In genomic region chr17:44197107-44197506, GRCh38 we compare ENCODE assay signal across 14 cellular contexts. TPM values are rescaled to one million over a fixed set of nuclear protein-coding genes. Genes with fewer than 3 reads are reported as not detected.
DNase-seq lines count a peak whose midpoint lies in the region; ATAC-seq, FAIRE-seq and TF ChIP-seq lines count a peak whose summit lies in the region.
"Had no signal": no experiment of that assay in that cellular context is flagged by ENCODE, and none has a peak within 500 bp of the region (broad histone marks: within the 10 kb centered on the region; RNA-seq: fewer than 3 reads in every experiment).

No MANE protein-coding gene starts in this region.

- peak overlapping the region; percentile 83; the same call in 1 of the 3 replicates for H3K4me2 ChIP-seq in A549
- no peak overlapping the region for H3K4me2 ChIP-seq in H9 (ENCODE audit: insufficient read depth, insufficient read length, low read length)

- no peak overlapping the region for H2AFZ ChIP-seq in H9 (ENCODE audit: low read length)

- no peak for ATAC-seq in A549
- no peak for ATAC-seq in natural killer cell

- H3K23me2 ChIP-seq in H9 (ENCODE audit: insufficient read length, low read depth, low read length, poor library complexity, severe bottlenecking) = peaks cover 6% of the 10 kb centered on the region

- no peak overlapping the region for H2BK20ac ChIP-seq in H9 (ENCODE audit: low read depth, low read length, poor library complexity, severe bottlenecking)

- CTCF ChIA-PET in A549 (lab: Yijun Ruan, JAX) = interaction anchor here (1.0 to 7.8 kb wide), 3 partner anchors 8 to 134 kb away, joined by 4 to 61 read pairs (median 4); no protein-coding TSS in a partner anchor

- H3K23ac ChIP-seq in H9 (ENCODE audit: insufficient read length, low read depth, low read length) = no peak overlapping the region

- H3K36me3 Mint-ChIP-seq in H9 (ENCODE audit: insufficient read depth in 1 of 3, low read depth in 3 of 3) (peaks cover 24 to 57% (median 44%) of the 10 kb centered on the region in 3 experiments; a peak in 6 of 7 replicates), natural killer cell (no peaks in the 10 kb centered on the region)

- no peak overlapping the region for H3T11ph ChIP-seq in H9 (ENCODE audit: low read length)

- no peaks in the 10 kb centered on the region for H4K20me1 ChIP-seq in H9 (ENCODE audit: control insufficient read depth, insufficient read depth, insufficient read length)

- no peak for TF ChIP-seq EP300 in A549 (IDR thresholded peaks at IDR 0.05)

- no peak overlapping the region for H2BK5ac ChIP-seq in H9 (ENCODE audit: insufficient read length, low read length)

- no peak overlapping the region for H2BK120ac ChIP-seq in H9 (ENCODE audit: low read depth, low read length, poor library complexity, severe bottlenecking)

- H3K9me3 ChIP-seq in A549 = no peaks in the 10 kb centered on the region
- no peaks in the 10 kb centered on the region for H3K9me3 ChIP-seq in H9 (ENCODE audit: control insufficient read depth, low read depth, low read length)
- H3K9me3 ChIP-seq in ascending aorta = no peaks in the 10 kb centered on the region

- TF ChIP-seq POLR2A in A549 (IDR thresholded peaks at IDR 0.05; ENCODE audit: low read length) = no peak

- H3K4me3 ChIP-seq in A549 = no peak overlapping the region
- H3K4me3 ChIP-seq in ascending aorta = no peak overlapping the region

- H3K4me1 Mint-ChIP-seq in H9 (peaks cover 28 to 32% of the 10 kb centered on the region in 2 experiments), natural killer cell (peaks cover 17 to 40% of the 10 kb centered on the region in 2 donors)

- intact Hi-C loops in ascending aorta (cut with DNase I) (no loop called here), natural killer cell (cut with micrococcal nuclease) (no loop called here)

- no peak overlapping the region for H2BK12ac ChIP-seq in H9 (ENCODE audit: insufficient read length, low read depth, low read length)

- H3K27ac Mint-ChIP-seq in H9 (no peak overlapping the region; a peak in 1 of 7 replicates), natural killer cell (peak overlapping the region; percentile 56 to 84)

- H3K4ac ChIP-seq in H9 (ENCODE audit: low read depth, low read length) = no peak overlapping the region

- peak overlapping the region in 1 of 2 experiments; percentile 98; a peak in 3 of 6 replicates for H3K27ac ChIP-seq in A549
- H3K27ac ChIP-seq in H9 (ENCODE audit: insufficient read length, low read depth, low read length) = no peak overlapping the region
- H3K27ac ChIP-seq in ascending aorta = peak overlapping the region; percentile 98 to 100

- H2BK15ac ChIP-seq in H9 (ENCODE audit: low read depth, low read length) = no peak overlapping the region

- WGBS in A549 (ENCODE audit: missing lambda C conversion rate) = 97% methylated on average over 15 of the region's 15 CpGs
- no CpG with 5 or more reads among the region's 15 CpGs for WGBS in H9 (ENCODE audit: extremely low coverage, insufficient read length, low lambda C conversion rate)

- no peak overlapping the region for H4K5ac ChIP-seq in H9 (ENCODE audit: insufficient read length, low read depth, low read length)

- H3K4me3 Mint-ChIP-seq in H9 (peak overlapping the region; percentile 77 to 81; a peak in 3 of 5 replicates), natural killer cell (no peak overlapping the region)

- H3K79me1 ChIP-seq in H9 (ENCODE audit: insufficient read depth, low read depth, low read length, poor library complexity, severe bottlenecking) = no peaks in the 10 kb centered on the region

- H2AK5ac ChIP-seq in H9 (ENCODE audit: insufficient read length, low read length) = no peak overlapping the region

- H3K9ac ChIP-seq in H9 (ENCODE audit: extremely low read depth, insufficient read length, low read length) = no peak overlapping the region

- no peak for TF ChIP-seq RAD21 in A549 (conservative IDR thresholded peaks at IDR 0.05 in 1 of 2, IDR thresholded peaks at IDR 0.05 in 1 of 2)

- no peaks in the 10 kb centered on the region for H3K27me3 ChIP-seq in H9 (ENCODE audit: insufficient read depth, low read length)
- H3K27me3 ChIP-seq in ascending aorta = no peaks in the 10 kb centered on the region

- no peak for TF ChIP-seq CTCF in A549 (IDR thresholded peaks at IDR 0.05)
- TF ChIP-seq CTCF in H9 (conservative IDR thresholded peaks at IDR 0.05) = no peak
- no peak for TF ChIP-seq CTCF in ascending aorta (IDR thresholded peaks at IDR 0.05)
- TF ChIP-seq CTCF in natural killer cell (IDR thresholded peaks at IDR 0.05) = no peak

- no peak overlapping the region for H3K56ac ChIP-seq in H9 (ENCODE audit: insufficient read length, low read depth, low read length)

- POLR2A ChIA-PET in A549 (lab: Yijun Ruan, JAX) = interaction anchor here (4.2 kb wide), 1 partner anchor 11 kb away, joined by 28 read pairs; the partner anchor contains the start of gene TMUB2

- no peak for DNase-seq in A549 (ENCODE audit: low read depth in 1 of 2, low spot score in 1 of 2)
- DNase-seq in H9 = no peak
- no peak for DNase-seq in ascending aorta (ENCODE audit: low spot score in 2 of 2)
- DNase-seq in natural killer cell = no peak
- DNase-seq in NCI-H446 treated with DMSO at 0.1 percent for 48 hours (lab: John Stamatoyannopoulos, UW) = no peak
- DNase-seq in stimulated activated naive CD4-positive, alpha-beta T cell treated with Interleukin-2 at 50 U/mL for 16 hours (lab: John Stamatoyannopoulos, UW) = no peak
- DNase-seq in central memory CD4-positive, alpha-beta T cell = no peak
- no peak for DNase-seq in SW480 (ENCODE audit: low spot score)
- DNase-seq: activated CD4-positive, alpha-beta T cell treated with anti-CD3 and anti-CD28 coated beads, Interleukin-2, amount 50 U/mL, for 1 hour; amygdala; effector CD8-positive, alpha-beta T cell; NCI-H1930; occipital lobe had no signal

- H3K4me1 ChIP-seq in A549 = peaks cover 23% of the 10 kb centered on the region
- 0 out of 2 replicates have a peak, but pooled peaks cover 2% of the 10 kb centered on the region for H3K4me1 ChIP-seq in H9 (ENCODE audit: insufficient read depth, low read length)
- peaks cover 0 to 23% of the 10 kb centered on the region in 2 donors for H3K4me1 ChIP-seq in ascending aorta

- no peak overlapping the region for H4K91ac ChIP-seq in H9 (ENCODE audit: insufficient read length, low read depth, low read length)

- H3K9me3 Mint-ChIP-seq in H9 (no peaks in the 10 kb centered on the region), natural killer cell (no peaks in the 10 kb centered on the region)
- H3K9me3 Mint-ChIP-seq: CD14-positive monocyte had no signal

- H3K79me2 ChIP-seq in H9 (ENCODE audit: insufficient read depth, low read length) = peaks cover 4% of the 10 kb centered on the region; the same call in 1 of the 2 replicates

- no peaks in the 10 kb centered on the region; the same call in 1 of the 2 replicates for H3K27me3 Mint-ChIP-seq in H9 (ENCODE audit: low read depth)
- H3K27me3 Mint-ChIP-seq in natural killer cell (ENCODE audit: low read depth in 2 of 2) = no peaks in the 10 kb centered on the region

- peaks cover 40 to 48% of the 10 kb centered on the region in 2 donors for H3K36me3 ChIP-seq in ascending aorta

- FAIRE-seq in A549 (lab: Jason Lieb, UNC) = no peak

- H3K18ac ChIP-seq in H9 (ENCODE audit: insufficient read length, low read depth, low read length) = no peak overlapping the region

- H4K8ac ChIP-seq in H9 (replicated peaks; ENCODE audit: insufficient read length, low read depth, low read length) = no peak overlapping the region

- no peak overlapping the region for H3K14ac ChIP-seq in H9 (ENCODE audit: insufficient read depth, low read length)

TF ChIP-seq in A549, 52 proteins besides CTCF, POLR2A, EP300 and RAD21 (continues in another document):
- no peak for TF ChIP-seq CEBPB (IDR thresholded peaks at IDR 0.05)

RNA-seq across cellular contexts. Expression of gene ATXN7L3, which starts 2.6 kb away (rescaled TPM):
- polyA plus RNA-seq in A549 (2011; rRNA removed) = 65.7 and 72.7 TPM in 2 replicates
- polyA plus RNA-seq in A549 (2012; cell fraction: cytosol; rRNA removed) = 39.3 and 52.4 TPM in 2 replicates
- 84.7 and 105 TPM in 2 replicates for polyA plus RNA-seq in A549 (2012; cell fraction: nucleus; rRNA removed)
- 54.0 to 66.2 TPM (median 60.5 TPM) in 3 replicates for polyA plus RNA-seq in A549 (2017; fragmentation: RNase III; extraction: RNeasy Plus Mini Kit Qiagen cat#74134 plus additional on column Dnase treatment)
- 67.2 and 79.1 TPM in 2 replicates for polyA minus RNA-seq in A549 (2011; rRNA and poly(A)+ RNA removed)
- total RNA-seq in H9 (2021) = 125 and 134 TPM in 2 replicates
- 62.8 TPM for total RNA-seq in ascending aorta
- 100 to 1,000 TPM in 2 of 3 donors, 10 to 100 TPM in 1; 87.6 to 112 (median 109) TPM for total RNA-seq in natural killer cell

RNA-seq across cellular contexts. Expression of gene TMUB2, which starts 10.3 kb away (rescaled TPM):
- polyA plus RNA-seq in A549 (2011; rRNA removed) = 36.2 and 43.3 TPM in 2 replicates
- polyA plus RNA-seq in A549 (2012; cell fraction: cytosol; rRNA removed) = 37.3 and 45.4 TPM in 2 replicates
- polyA plus RNA-seq in A549 (2012; cell fraction: nucleus; rRNA removed) = 104 and 115 TPM in 2 replicates
- 37.6 to 44.4 TPM (median 42.0 TPM) in 3 replicates for polyA plus RNA-seq in A549 (2017; fragmentation: RNase III; extraction: RNeasy Plus Mini Kit Qiagen cat#74134 plus additional on column Dnase treatment)
- 29.9 and 32.2 TPM in 2 replicates for polyA minus RNA-seq in A549 (2011; rRNA and poly(A)+ RNA removed)
- 20.6 and 22.9 TPM in 2 replicates for total RNA-seq in H9 (2021)
- total RNA-seq in ascending aorta = 27.9 TPM
- 10 to 100 TPM; 40.4 to 48.2 (median 41.0) TPM for total RNA-seq in natural killer cell

RNA-seq across cellular contexts. Expression of gene UBTF, which starts 22.4 kb away (rescaled TPM):
- polyA plus RNA-seq in A549 (2011; rRNA removed) (39.8 and 44.0 TPM in 2 replicates), A549 (2017; fragmentation: RNase III; extraction: RNeasy Plus Mini Kit Qiagen cat#74134 plus additional on column Dnase treatment) (75.0 to 76.2 TPM (median 75.5 TPM) in 3 replicates)
- 37.0 and 41.6 TPM in 2 replicates for polyA plus RNA-seq in A549 (2012; cell fraction: cytosol; rRNA removed)
- 36.1 and 47.3 TPM in 2 replicates for polyA plus RNA-seq in A549 (2012; cell fraction: nucleus; rRNA removed)
- 28.2 and 29.7 TPM in 2 replicates for polyA minus RNA-seq in A549 (2011; rRNA and poly(A)+ RNA removed)
- total RNA-seq in H9 (2021) (151 and 164 TPM in 2 replicates), ascending aorta (25.1 TPM), natural killer cell (100 to 1,000 TPM; 132 to 169 (median 168) TPM)

RNA-seq across cellular contexts. Expression of gene ASB16, which starts 26.6 kb away (rescaled TPM):
- polyA plus RNA-seq in A549 (2011; rRNA removed) = 0.05 TPM in 1 of 2 replicates, not detected in the other
- 0.04 and 0.06 TPM in 2 replicates for polyA plus RNA-seq in A549 (2012; cell fraction: cytosol; rRNA removed)
- 0.67 and 0.69 TPM in 2 replicates for polyA plus RNA-seq in A549 (2012; cell fraction: nucleus; rRNA removed)
- polyA plus RNA-seq in A549 (2017; fragmentation: RNase III; extraction: RNeasy Plus Mini Kit Qiagen cat#74134 plus additional on column Dnase treatment) = 0.12 to 0.16 TPM (median 0.15 TPM) in 3 replicates
- not detected in 2 replicates for polyA minus RNA-seq in A549 (2011; rRNA and poly(A)+ RNA removed)
- 0.31 and 0.90 TPM in 2 replicates for total RNA-seq in H9 (2021)
- not detected for total RNA-seq in ascending aorta
- total RNA-seq in natural killer cell = not detected
- total RNA-seq: occipital lobe had no signal
- polyA plus RNA-seq: CD14-positive monocyte had no signal

RNA-seq across cellular contexts. Expression of gene HROB, which starts 55.4 kb away (rescaled TPM):
- polyA plus RNA-seq in A549 (2011; rRNA removed) (5.4 and 5.6 TPM in 2 replicates), A549 (2017; fragmentation: RNase III; extraction: RNeasy Plus Mini Kit Qiagen cat#74134 plus additional on column Dnase treatment) (6.0 to 7.1 TPM (median 6.8 TPM) in 3 replicates)
- 8.2 and 11.1 TPM in 2 replicates for polyA plus RNA-seq in A549 (2012; cell fraction: cytosol; rRNA removed)
- polyA plus RNA-seq in A549 (2012; cell fraction: nucleus; rRNA removed) = 23.5 and 24.0 TPM in 2 replicates
- 16.0 and 16.7 TPM in 2 replicates for polyA minus RNA-seq in A549 (2011; rRNA and poly(A)+ RNA removed)
- total RNA-seq in H9 (2021) (23.3 and 24.1 TPM in 2 replicates), ascending aorta (not detected), natural killer cell (1 to 10 TPM; 1.9 to 4.4 (median 2.4) TPM)

Comparison
In these comparisons a context has a peak if more than half of its experiments do, and no peak if none do; other contexts are left out.
1. H3K27ac Mint-ChIP-seq: peak in natural killer cell (2 of 2); none in H9 (0 of 3).